Comparison of ENCODE assay signal across 21 cellular contexts in genomic region chr1:2350486-2350885, GRCh38. TPM values are rescaled to one million over a fixed set of nuclear protein-coding genes. Genes with fewer than 3 reads are reported as not detected.
DNase-seq lines count a peak whose midpoint lies in the region; ATAC-seq and TF ChIP-seq lines count a peak whose summit lies in the region.
"Had no signal": no experiment of that assay in that cellular context is flagged by ENCODE, and none has a peak within 500 bp of the region (broad histone marks: within the 10 kb centered on the region; RNA-seq: fewer than 3 reads in every experiment).

No MANE protein-coding gene starts in this region.

- H3K9me3 Mint-ChIP-seq in CD14-positive monocyte = peaks cover 0 to 2% (median 0%) of the 10 kb centered on the region in 7 donors
- H3K9me3 Mint-ChIP-seq: CD4-positive, alpha-beta memory T cell had no signal

- H3K4me3 Mint-ChIP-seq in CD14-positive monocyte = no peak overlapping the region
- H3K4me3 Mint-ChIP-seq: CD4-positive, alpha-beta memory T cell had no signal

- H3K36me3 ChIP-seq in RWPE2 (ENCODE audit: low read depth) (no peaks in the 10 kb centered on the region), lower lobe of right lung (no peaks in the 10 kb centered on the region)
- H3K36me3 ChIP-seq: BLaER1, Peyer's patch, SJSA1 had no signal

- no peaks in the 10 kb centered on the region for H3K27me3 ChIP-seq in RWPE2 (ENCODE audit: insufficient read depth, poor library complexity, severe bottlenecking)
- H3K27me3 ChIP-seq in lower lobe of right lung (ENCODE audit: low read depth) = no peaks in the 10 kb centered on the region
- H3K27me3 ChIP-seq: BLaER1, Peyer's patch, SJSA1 had no signal

- DNase-seq in CD14-positive monocyte (ENCODE audit: low spot score) (peak; percentile 21), RWPE2 (ENCODE audit: low spot score) (peak; percentile 31), lower lobe of right lung (peak; percentile 23), sciatic nerve (ENCODE audit: low spot score) (peak; percentile 22), KG1 (lab: John Stamatoyannopoulos, UW) (no peak)
- no peak for DNase-seq in activated CD4-positive, alpha-beta T cell treated with anti-CD3 and anti-CD28 coated beads, Interleukin-2, amount 50 U/mL, for 48 hours
- DNase-seq: Caco-2; CD4-positive, alpha-beta memory T cell; DMS 273 treated with DMSO at 0.1 percent for 48 hours; DMS79 treated with DMSO at 0.1 percent for 48 hours; GOT3; MV-4-11; NCI-H1694; NCI-H2171 treated with DMSO at 0.1 percent for 48 hours; NCI-H524 treated with DMSO at 0.1 percent for 48 hours; Peyer's patch had no signal

- H3K27me3 Mint-ChIP-seq in CD14-positive monocyte (ENCODE audit: low read depth in 3 of 3) = peaks cover 2 to 7% (median 5%) of the 10 kb centered on the region in 3 donors
- H3K27me3 Mint-ChIP-seq: CD4-positive, alpha-beta memory T cell had no signal

- no peak for ATAC-seq in RWPE2 (ENCODE audit: low read depth)
- ATAC-seq in lower lobe of right lung = no peak
- ATAC-seq in sciatic nerve = no peak
- no peak for ATAC-seq in GM21723 (IDR thresholded peaks at IDR 0.05; ENCODE audit: unreplicated experiment)
- ATAC-seq: HCT116 had no signal

- H3K27ac Mint-ChIP-seq in CD14-positive monocyte = no peak overlapping the region
- H3K27ac Mint-ChIP-seq: CD4-positive, alpha-beta memory T cell had no signal

- no peaks in the 10 kb centered on the region for H3K4me1 ChIP-seq in RWPE2 (ENCODE audit: insufficient read depth, poor library complexity, severe bottlenecking)
- no peaks in the 10 kb centered on the region for H3K4me1 ChIP-seq in lower lobe of right lung
- H3K4me1 ChIP-seq: Caco-2, Peyer's patch, SJSA1 had no signal

- no peaks in the 10 kb centered on the region for H3K36me3 Mint-ChIP-seq in CD14-positive monocyte
- H3K36me3 Mint-ChIP-seq: CD4-positive, alpha-beta memory T cell had no signal

- intact Hi-C loops in CD14-positive monocyte (cut with micrococcal nuclease) (no loop called here), lower lobe of right lung (cut with DNase I) (no loop called here), sciatic nerve (cut with DNase I) (no loop called here)

- H3K9me3 ChIP-seq in RWPE2 (ENCODE audit: severe bottlenecking) (no peaks in the 10 kb centered on the region), lower lobe of right lung (no peaks in the 10 kb centered on the region)
- H3K9me3 ChIP-seq: BLaER1, Caco-2, Peyer's patch, SJSA1 had no signal

- no peaks in the 10 kb centered on the region for H3K4me1 Mint-ChIP-seq in CD14-positive monocyte
- H3K4me1 Mint-ChIP-seq: CD4-positive, alpha-beta memory T cell had no signal

- H3K27ac ChIP-seq in RWPE2 (ENCODE audit: poor library complexity, severe bottlenecking) (no peak overlapping the region), lower lobe of right lung (no peak overlapping the region)
- H3K27ac ChIP-seq: BLaER1, KMS-11, Peyer's patch, SJSA1 had no signal

- TF ChIP-seq CTCF in CD14-positive monocyte (IDR thresholded peaks at IDR 0.05) (no peak), RWPE2 (IDR thresholded peaks at IDR 0.05; ENCODE audit: poor library complexity, severe bottlenecking) (no peak), lower lobe of right lung (IDR thresholded peaks at IDR 0.05) (no peak)

- no peak overlapping the region for H3K4me3 ChIP-seq in RWPE2 (ENCODE audit: severe bottlenecking)
- no peak overlapping the region for H3K4me3 ChIP-seq in lower lobe of right lung
- H3K4me3 ChIP-seq: BLaER1, Peyer's patch, SJSA1 had no signal

RNA-seq across cellular contexts. Expression of gene MORN1, which starts 40.9 kb away (rescaled TPM):
- polyA plus RNA-seq in CD14-positive monocyte = 1 to 10 TPM; 1.5 to 1.7 TPM
- total RNA-seq in lower lobe of right lung (13.4 TPM), sciatic nerve (16.4 TPM)

RNA-seq across cellular contexts. Expression of gene RER1, which starts 41.2 kb away (rescaled TPM):
- polyA plus RNA-seq in CD14-positive monocyte = 100 to 1,000 TPM; 193 to 235 TPM
- total RNA-seq in lower lobe of right lung = 133 TPM
- total RNA-seq in sciatic nerve = 87.3 TPM

Comparison
In these comparisons a context has a peak if more than half of its experiments do, and no peak if none do; other contexts are left out.
1. DNase-seq: peak in CD14-positive monocyte (single experiment), RWPE2 (single experiment), lower lobe of right lung (single experiment) and sciatic nerve (single experiment); none in KG1 (single experiment) and activated CD4-positive, alpha-beta T cell treated with anti-CD3 and anti-CD28 coated beads, Interleukin-2, amount 50 U/mL, for 48 hours (0 of 2).